20 cellular contexts compared by ENCODE assay signal in the genomic region with DNA sequence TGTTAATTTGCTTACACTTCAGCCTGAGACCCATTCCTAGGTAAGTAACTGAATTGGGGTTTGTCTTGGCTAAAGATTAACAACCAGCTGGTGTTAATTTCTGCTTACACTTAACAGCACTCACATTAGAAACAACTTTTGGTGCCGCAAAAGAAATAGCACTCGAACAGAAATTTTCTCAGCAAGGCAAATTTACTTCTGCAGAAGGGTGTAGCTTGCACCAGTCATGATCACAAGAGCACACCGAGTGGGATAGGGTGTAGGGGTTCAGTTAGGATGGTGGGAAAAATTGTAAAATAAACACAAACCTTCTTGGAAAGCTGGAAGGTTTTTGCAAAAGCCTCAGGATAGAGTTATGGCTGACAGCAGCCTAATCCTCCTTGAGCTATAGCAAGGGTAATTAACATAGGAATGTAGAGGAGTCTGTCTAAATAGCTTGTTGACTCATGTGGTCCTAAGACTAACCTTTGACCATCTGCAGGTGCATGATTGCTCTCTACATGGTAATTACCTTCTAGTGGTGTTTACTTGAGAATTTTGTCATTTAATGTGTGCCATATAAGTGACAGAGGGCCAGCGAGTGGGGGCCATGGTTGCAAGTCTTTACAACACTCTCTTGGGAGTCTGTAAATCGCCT.
"Had no signal": no experiment of that assay in that cellular context is flagged by ENCODE, and none has a peak within 500 bp of the region (broad histone marks: within the 10 kb centered on the region; RNA-seq: fewer than 3 reads in every experiment).

No MANE protein-coding gene starts in this region.

- H3K27ac Mint-ChIP-seq: activated naive CD4-positive, alpha-beta T cell treated with anti-CD3 and anti-CD28 coated beads, Interleukin-2, amount 50 U/mL, for 72 hours; activated T-cell treated with anti-CD3 and anti-CD28 coated beads, Interleukin-2, amount 50 U/mL, for 72 hours; progenitor cell of endocrine pancreas; stimulated activated memory B cell treated with anti-CD40 and anti-IgM and Interleukin-4, amounts not matched to agents 10 μg/mL and 1 μg/mL and 100 μg/mL, for 72 hours; T-helper 2 cell treated with Interferon-gamma antibody and Interleukin-4, amounts not matched to agents 5 μg/mL and 100 μg/mL, for 36 hours had no signal

- H3K27me3 Mint-ChIP-seq: progenitor cell of endocrine pancreas had no signal

- H3K4me3 ChIP-seq: breast epithelium, left ventricle myocardium inferior, lung, ovary, skin epidermis, stomach, tibial artery had no signal

- H3K9me3 ChIP-seq: ovary had no signal

- H3K27ac ChIP-seq: breast epithelium, left ventricle myocardium inferior, ovary, skin epidermis, stomach, tibial artery had no signal

- H3K36me3 ChIP-seq: breast epithelium, left ventricle myocardium inferior, ovary, stomach, tibial artery had no signal

- H3K4me3 Mint-ChIP-seq: activated T-cell treated with anti-CD3 and anti-CD28 coated beads, Interleukin-2, amount 50 U/mL, for 72 hours; nephron; stimulated activated memory B cell treated with anti-CD40 and anti-IgM and Interleukin-4, amounts not matched to agents 10 μg/mL and 1 μg/mL and 100 μg/mL, for 72 hours; T-helper 2 cell treated with Interferon-gamma antibody and Interleukin-4, amounts not matched to agents 5 μg/mL and 100 μg/mL, for 36 hours had no signal

- H3K27me3 ChIP-seq: breast epithelium, ovary, stomach, tibial artery had no signal

- H3K4me1 Mint-ChIP-seq: nephron; stimulated activated memory B cell treated with anti-CD40 and anti-IgM and Interleukin-4, amounts not matched to agents 10 μg/mL and 1 μg/mL and 100 μg/mL, for 72 hours had no signal

- H3K4me1 ChIP-seq: breast epithelium, left ventricle myocardium inferior, stomach, tibial artery had no signal

- DNase-seq: activated CD4-positive, alpha-beta T cell treated with anti-CD3 and anti-CD28 coated beads for 4 hours; activated CD4-positive, alpha-beta T cell treated with anti-CD3 and anti-CD28 coated beads, Interleukin-2, amount 50 U/mL, for 4 hours; activated naive CD4-positive, alpha-beta T cell; activated T-cell treated with anti-CD3 and anti-CD28 coated beads for 4 hours; activated T-cell treated with anti-CD3 and anti-CD28 coated beads, Interleukin-2, amount 50 U/mL, for 72 hours; central memory CD4-positive, alpha-beta T cell; effector CD8-positive, alpha-beta T cell; left ventricle myocardium inferior; ovary; stimulated activated CD4-positive, alpha-beta T cell treated with anti-CD3 and anti-CD28 coated beads, Interleukin-4, amount 100 ng/mL, for 24 hours; stomach; tibial artery had no signal
